1 cellular context compared by ENCODE assay signal in the genomic region with DNA sequence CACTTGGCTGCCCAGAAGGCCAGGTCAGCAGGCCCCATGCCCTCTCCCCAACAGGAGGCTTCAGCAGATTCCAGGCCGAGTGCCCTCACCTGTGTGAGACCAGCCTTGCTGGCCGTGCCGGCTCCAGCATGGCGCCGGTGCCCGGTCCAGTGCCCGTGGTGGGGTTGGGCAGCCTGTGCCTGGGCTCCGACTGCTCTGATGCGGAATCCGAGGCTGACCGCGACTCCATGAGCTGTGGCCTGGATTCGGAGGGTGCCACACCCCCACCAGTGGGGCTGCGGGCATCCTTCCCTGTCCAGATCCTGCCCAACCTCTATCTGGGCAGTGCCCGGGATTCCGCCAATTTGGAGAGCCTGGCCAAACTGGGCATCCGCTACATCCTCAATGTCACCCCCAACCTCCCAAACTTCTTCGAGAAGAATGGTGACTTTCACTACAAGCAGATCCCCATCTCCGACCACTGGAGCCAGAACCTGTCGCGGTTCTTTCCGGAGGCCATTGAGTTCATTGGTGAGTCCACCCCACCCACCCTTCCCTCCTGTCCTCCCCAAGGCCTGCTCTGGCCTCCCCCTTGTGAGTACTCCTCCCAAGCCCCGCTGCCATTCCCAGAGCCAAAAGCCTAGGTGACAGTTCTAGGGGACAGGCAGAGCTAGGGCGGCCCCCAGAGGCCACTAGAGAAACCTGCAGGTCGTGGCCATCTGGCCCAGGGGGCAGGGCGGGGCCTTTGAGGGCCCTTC.
TF ChIP-seq lines count a peak whose summit lies in the region.

No MANE protein-coding gene starts in this region.

TF ChIP-seq in H1, 55 proteins besides CTCF, POLR2A, EP300 and RAD21:
- TF ChIP-seq TCF12 (IDR thresholded peaks at IDR 0.05; ENCODE audit: low read depth, low read length) (0 out of 2 replicates have a peak, but pooled peaks have one; percentile 20), TAF1 (IDR thresholded peaks at IDR 0.05; ENCODE audit: low read depth, low read length) (no peak)
